In genomic region chr10:87613766-87614165, GRCh38 we compare ENCODE assay signal across 22 cellular contexts.
"Had no signal": no experiment of that assay in that cellular context is flagged by ENCODE, and none has a peak within 500 bp of the region (broad histone marks: within the 10 kb centered on the region; RNA-seq: fewer than 3 reads in every experiment).

No MANE protein-coding gene starts in this region.

- ATAC-seq: esophagus mucosa; heart left ventricle; naive thymus-derived CD4-positive, alpha-beta T cell; psoas muscle; sciatic nerve; stimulated activated naive B cell treated with anti-CD40 and anti-IgM and Interleukin-4, amounts not matched to agents 10 μg/mL and 1 μg/mL and 100 μg/mL, for 72 hours; stimulated activated naive CD8-positive, alpha-beta T cell treated with anti-CD3 and anti-CD28 coated beads, Interleukin-15, amount 100 ng/mL, for 72 hours had no signal

- H3K27ac ChIP-seq: coronary artery, dorsolateral prefrontal cortex, heart left ventricle, psoas muscle, spleen, testis, tibial nerve had no signal

- H3K4me3 ChIP-seq: coronary artery, dorsolateral prefrontal cortex, heart left ventricle, psoas muscle, spleen, testis, tibial nerve had no signal

- H3K9me3 ChIP-seq: heart left ventricle, psoas muscle, testis had no signal

- H3K4me3 Mint-ChIP-seq: naive thymus-derived CD4-positive, alpha-beta T cell; nephron progenitor cell; stimulated activated naive B cell treated with anti-CD40 and anti-IgM and Interleukin-4, amounts not matched to agents 10 μg/mL and 1 μg/mL and 100 μg/mL, for 72 hours; stimulated activated naive CD8-positive, alpha-beta T cell treated with anti-CD3 and anti-CD28 coated beads, Interleukin-15, amount 100 ng/mL, for 72 hours had no signal

- H3K27ac Mint-ChIP-seq: naive thymus-derived CD4-positive, alpha-beta T cell; nephron progenitor cell; stimulated activated naive B cell treated with anti-CD40 and anti-IgM and Interleukin-4, amounts not matched to agents 10 μg/mL and 1 μg/mL and 100 μg/mL, for 72 hours; stimulated activated naive CD8-positive, alpha-beta T cell treated with anti-CD3 and anti-CD28 coated beads, Interleukin-15, amount 100 ng/mL, for 72 hours had no signal

- DNase-seq: dorsolateral prefrontal cortex; effector CD8-positive, alpha-beta T cell; foreskin melanocyte; heart left ventricle; hippocampal formation; kidney glomerular epithelial cell; mesendoderm; naive thymus-derived CD4-positive, alpha-beta T cell; nephron progenitor cell; psoas muscle; retina; spleen; stimulated activated CD4-positive, alpha-beta T cell treated with anti-CD3 and anti-CD28 coated beads, Interleukin-15, amount 100 ng/mL, for 24 hours; stimulated activated CD4-positive, alpha-beta T cell treated with anti-CD3 and anti-CD28 coated beads, Interleukin-1b, Interleukin-23, amount 100 ng/mL, for 48 hours; stimulated activated CD4-positive, alpha-beta T cell treated with anti-CD3 and anti-CD28 coated beads, Interleukin-4, amount 100 ng/mL, for 4 hours; stimulated activated naive B cell treated with anti-CD40 and anti-IgM and Interleukin-4, amounts not matched to agents 10 μg/mL and 1 μg/mL and 100 μg/mL, for 72 hours; stimulated activated naive CD8-positive, alpha-beta T cell treated with anti-CD3 and anti-CD28 coated beads, Interleukin-15, amount 100 ng/mL, for 72 hours; testis had no signal

- H3K4me1 ChIP-seq: heart left ventricle, psoas muscle, spleen, testis had no signal

- H3K27me3 ChIP-seq: testis, tibial nerve had no signal

- H3K36me3 ChIP-seq: heart left ventricle, spleen, tibial nerve had no signal

- H3K4me1 Mint-ChIP-seq: naive thymus-derived CD4-positive, alpha-beta T cell; stimulated activated naive B cell treated with anti-CD40 and anti-IgM and Interleukin-4, amounts not matched to agents 10 μg/mL and 1 μg/mL and 100 μg/mL, for 72 hours; stimulated activated naive CD8-positive, alpha-beta T cell treated with anti-CD3 and anti-CD28 coated beads, Interleukin-15, amount 100 ng/mL, for 72 hours had no signal
